ENCODE assay signal across 23 cellular contexts in the genomic region with DNA sequence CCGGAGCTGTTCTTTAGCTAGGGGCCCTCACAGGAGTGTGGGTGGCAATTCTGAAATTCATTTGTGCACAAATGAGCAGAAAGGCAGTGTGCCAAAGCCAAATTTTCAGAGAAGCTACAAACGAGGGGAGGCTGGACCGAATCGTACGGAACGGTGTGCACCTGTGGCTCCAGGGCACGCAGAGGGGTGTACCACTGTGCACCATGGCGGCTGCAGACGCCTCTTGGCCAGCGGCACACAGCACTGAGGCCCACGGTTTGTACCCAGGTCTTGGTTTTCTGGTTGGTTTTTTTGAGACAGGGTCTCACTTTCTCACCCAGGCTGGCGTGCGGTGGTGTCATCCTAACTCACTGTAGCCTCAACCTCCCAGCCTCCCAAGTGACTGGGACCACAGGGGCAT. TPM values are rescaled to one million over a fixed set of nuclear protein-coding genes. Genes with fewer than 3 reads are reported as not detected.
"Had no signal": no experiment of that assay in that cellular context is flagged by ENCODE, and none has a peak within 500 bp of the region (broad histone marks: within the 10 kb centered on the region; RNA-seq: fewer than 3 reads in every experiment).

No MANE protein-coding gene starts in this region.

- H3K27ac ChIP-seq: brain microvascular endothelial cell, left lung, thyroid gland, WERI-Rb-1 had no signal

- FAIRE-seq: colon, frontal cortex had no signal

- ATAC-seq: left lung had no signal

- DNase-seq: activated CD4-positive, alpha-beta T cell treated with anti-CD3 and anti-CD28 coated beads for 1 hour; activated CD8-positive, alpha-beta memory T cell treated with anti-CD3 and anti-CD28 coated beads for 24 hours; activated CD8-positive, alpha-beta memory T cell treated with anti-CD3 and anti-CD28 coated beads, Interleukin-2, amount 50 U/mL, for 48 hours; activated effector memory CD4-positive, alpha-beta T cell treated with Interleukin-2 at 50 U/mL for 16 hours; activated naive CD4-positive, alpha-beta T cell treated with anti-CD3 and anti-CD28 coated beads, Interleukin-2, amount 10 ng/mL, durations not matched to agents 7 days and 5 days; activated T-cell treated with anti-CD3 and anti-CD28 coated beads, Interleukin-2, amount 50 U/mL, for 48 hours; aorta; brain microvascular endothelial cell; central memory CD4-positive, alpha-beta T cell; dorsolateral prefrontal cortex; head of caudate nucleus; left lung; midbrain; nucleus accumbens; posterior cingulate gyrus; stimulated activated CD4-positive, alpha-beta T cell treated with anti-CD3 and anti-CD28 coated beads, Interleukin-12 subunit alpha, Interleukin-12 subunit beta, amount 100 ng/mL, for 4 hours; stimulated activated CD4-positive, alpha-beta T cell treated with anti-CD3 and anti-CD28 coated beads, Interleukin-1b, Interleukin-23, amount 100 ng/mL, for 48 hours; stimulated activated naive CD4-positive, alpha-beta T cell treated with Interleukin-2 at 50 U/mL for 16 hours; thyroid gland; WERI-Rb-1 had no signal

RNA-seq across cellular contexts. Expression of gene DPEP1, which starts 29.1 kb away (rescaled TPM):
- total RNA-seq: aorta; T-helper 2 cell treated with Interferon-gamma antibody and Interleukin-4, amounts not matched to agents 100 ng/mL and 5 ng/mL, for 36 hours had no signal
